ENCODE assay signal across 1 cellular context in genomic region chr1:216722841-216723240, GRCh38.
TF ChIP-seq lines count a peak whose summit lies in the region.

No MANE protein-coding gene starts in this region.

TF ChIP-seq in GM23338, 12 proteins besides CTCF, POLR2A, EP300 and RAD21 (continued from another document):
- TF ChIP-seq POLR2AphosphoS5 (IDR thresholded peaks at IDR 0.05; ENCODE audit: low read depth): no peak
- TF ChIP-seq, protein P1, sequence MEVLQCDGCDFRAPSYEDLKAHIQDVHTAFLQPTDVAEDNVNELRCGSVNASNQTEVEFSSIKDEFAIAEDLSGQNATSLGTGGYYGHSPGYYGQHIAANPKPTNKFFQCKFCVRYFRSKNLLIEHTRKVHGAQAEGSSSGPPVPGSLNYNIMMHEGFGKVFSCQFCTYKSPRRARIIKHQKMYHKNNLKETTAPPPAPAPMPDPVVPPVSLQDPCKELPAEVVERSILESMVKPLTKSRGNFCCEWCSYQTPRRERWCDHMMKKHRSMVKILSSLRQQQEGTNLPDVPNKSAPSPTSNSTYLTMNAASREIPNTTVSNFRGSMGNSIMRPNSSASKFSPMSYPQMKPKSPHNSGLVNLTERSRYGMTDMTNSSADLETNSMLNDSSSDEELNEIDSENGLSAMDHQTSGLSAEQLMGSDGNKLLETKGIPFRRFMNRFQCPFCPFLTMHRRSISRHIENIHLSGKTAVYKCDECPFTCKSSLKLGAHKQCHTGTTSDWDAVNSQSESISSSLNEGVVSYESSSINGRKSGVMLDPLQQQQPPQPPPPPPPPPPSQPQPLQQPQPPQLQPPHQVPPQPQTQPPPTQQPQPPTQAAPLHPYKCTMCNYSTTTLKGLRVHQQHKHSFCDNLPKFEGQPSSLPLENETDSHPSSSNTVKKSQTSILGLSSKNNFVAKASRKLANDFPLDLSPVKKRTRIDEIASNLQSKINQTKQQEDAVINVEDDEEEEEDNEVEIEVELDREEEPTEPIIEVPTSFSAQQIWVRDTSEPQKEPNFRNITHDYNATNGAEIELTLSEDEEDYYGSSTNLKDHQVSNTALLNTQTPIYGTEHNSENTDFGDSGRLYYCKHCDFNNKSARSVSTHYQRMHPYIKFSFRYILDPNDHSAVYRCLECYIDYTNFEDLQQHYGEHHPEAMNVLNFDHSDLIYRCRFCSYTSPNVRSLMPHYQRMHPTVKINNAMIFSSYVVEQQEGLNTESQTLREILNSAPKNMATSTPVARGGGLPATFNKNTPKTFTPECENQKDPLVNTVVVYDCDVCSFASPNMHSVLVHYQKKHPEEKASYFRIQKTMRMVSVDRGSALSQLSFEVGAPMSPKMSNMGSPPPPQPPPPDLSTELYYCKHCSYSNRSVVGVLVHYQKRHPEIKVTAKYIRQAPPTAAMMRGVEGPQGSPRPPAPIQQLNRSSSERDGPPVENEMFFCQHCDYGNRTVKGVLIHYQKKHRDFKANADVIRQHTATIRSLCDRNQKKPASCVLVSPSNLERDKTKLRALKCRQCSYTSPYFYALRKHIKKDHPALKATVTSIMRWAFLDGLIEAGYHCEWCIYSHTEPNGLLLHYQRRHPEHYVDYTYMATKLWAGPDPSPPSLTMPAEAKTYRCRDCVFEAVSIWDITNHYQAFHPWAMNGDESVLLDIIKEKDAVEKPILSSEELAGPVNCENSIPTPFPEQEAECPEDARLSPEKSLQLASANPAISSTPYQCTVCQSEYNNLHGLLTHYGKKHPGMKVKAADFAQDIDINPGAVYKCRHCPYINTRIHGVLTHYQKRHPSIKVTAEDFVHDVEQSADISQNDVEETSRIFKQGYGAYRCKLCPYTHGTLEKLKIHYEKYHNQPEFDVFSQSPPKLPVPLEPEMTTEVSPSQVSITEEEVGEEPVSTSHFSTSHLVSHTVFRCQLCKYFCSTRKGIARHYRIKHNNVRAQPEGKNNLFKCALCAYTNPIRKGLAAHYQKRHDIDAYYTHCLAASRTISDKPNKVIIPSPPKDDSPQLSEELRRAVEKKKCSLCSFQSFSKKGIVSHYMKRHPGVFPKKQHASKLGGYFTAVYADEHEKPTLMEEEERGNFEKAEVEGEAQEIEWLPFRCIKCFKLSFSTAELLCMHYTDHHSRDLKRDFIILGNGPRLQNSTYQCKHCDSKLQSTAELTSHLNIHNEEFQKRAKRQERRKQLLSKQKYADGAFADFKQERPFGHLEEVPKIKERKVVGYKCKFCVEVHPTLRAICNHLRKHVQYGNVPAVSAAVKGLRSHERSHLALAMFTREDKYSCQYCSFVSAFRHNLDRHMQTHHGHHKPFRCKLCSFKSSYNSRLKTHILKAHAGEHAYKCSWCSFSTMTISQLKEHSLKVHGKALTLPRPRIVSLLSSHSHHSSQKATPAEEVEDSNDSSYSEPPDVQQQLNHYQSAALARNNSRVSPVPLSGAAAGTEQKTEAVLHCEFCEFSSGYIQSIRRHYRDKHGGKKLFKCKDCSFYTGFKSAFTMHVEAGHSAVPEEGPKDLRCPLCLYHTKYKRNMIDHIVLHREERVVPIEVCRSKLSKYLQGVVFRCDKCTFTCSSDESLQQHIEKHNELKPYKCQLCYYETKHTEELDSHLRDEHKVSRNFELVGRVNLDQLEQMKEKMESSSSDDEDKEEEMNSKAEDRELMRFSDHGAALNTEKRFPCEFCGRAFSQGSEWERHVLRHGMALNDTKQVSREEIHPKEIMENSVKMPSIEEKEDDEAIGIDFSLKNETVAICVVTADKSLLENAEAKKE (CRISPR knock-in tag; IDR thresholded peaks at IDR 0.05): no peak
- TF ChIP-seq JUNB (IDR thresholded peaks at IDR 0.05; ENCODE audit: unreplicated experiment): no peak
- TF ChIP-seq ZNF114 (CRISPR knock-in tag; IDR thresholded peaks at IDR 0.05): no peak
- no peak for TF ChIP-seq EZH2phosphoT487 (IDR thresholded peaks at IDR 0.05; ENCODE audit: unreplicated experiment)
- no peak for TF ChIP-seq CREB1 (CRISPR knock-in tag; IDR thresholded peaks at IDR 0.05; ENCODE audit: low read depth)
- no peak for TF ChIP-seq EZH2 (IDR thresholded peaks at IDR 0.05; ENCODE audit: low read depth, unreplicated experiment)
- TF ChIP-seq ZNF331 (CRISPR knock-in tag; IDR thresholded peaks at IDR 0.05; ENCODE audit: low read depth): no peak
- TF ChIP-seq, protein P2, sequence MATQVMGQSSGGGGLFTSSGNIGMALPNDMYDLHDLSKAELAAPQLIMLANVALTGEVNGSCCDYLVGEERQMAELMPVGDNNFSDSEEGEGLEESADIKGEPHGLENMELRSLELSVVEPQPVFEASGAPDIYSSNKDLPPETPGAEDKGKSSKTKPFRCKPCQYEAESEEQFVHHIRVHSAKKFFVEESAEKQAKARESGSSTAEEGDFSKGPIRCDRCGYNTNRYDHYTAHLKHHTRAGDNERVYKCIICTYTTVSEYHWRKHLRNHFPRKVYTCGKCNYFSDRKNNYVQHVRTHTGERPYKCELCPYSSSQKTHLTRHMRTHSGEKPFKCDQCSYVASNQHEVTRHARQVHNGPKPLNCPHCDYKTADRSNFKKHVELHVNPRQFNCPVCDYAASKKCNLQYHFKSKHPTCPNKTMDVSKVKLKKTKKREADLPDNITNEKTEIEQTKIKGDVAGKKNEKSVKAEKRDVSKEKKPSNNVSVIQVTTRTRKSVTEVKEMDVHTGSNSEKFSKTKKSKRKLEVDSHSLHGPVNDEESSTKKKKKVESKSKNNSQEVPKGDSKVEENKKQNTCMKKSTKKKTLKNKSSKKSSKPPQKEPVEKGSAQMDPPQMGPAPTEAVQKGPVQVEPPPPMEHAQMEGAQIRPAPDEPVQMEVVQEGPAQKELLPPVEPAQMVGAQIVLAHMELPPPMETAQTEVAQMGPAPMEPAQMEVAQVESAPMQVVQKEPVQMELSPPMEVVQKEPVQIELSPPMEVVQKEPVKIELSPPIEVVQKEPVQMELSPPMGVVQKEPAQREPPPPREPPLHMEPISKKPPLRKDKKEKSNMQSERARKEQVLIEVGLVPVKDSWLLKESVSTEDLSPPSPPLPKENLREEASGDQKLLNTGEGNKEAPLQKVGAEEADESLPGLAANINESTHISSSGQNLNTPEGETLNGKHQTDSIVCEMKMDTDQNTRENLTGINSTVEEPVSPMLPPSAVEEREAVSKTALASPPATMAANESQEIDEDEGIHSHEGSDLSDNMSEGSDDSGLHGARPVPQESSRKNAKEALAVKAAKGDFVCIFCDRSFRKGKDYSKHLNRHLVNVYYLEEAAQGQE (IDR thresholded peaks at IDR 0.05; ENCODE audit: unreplicated experiment): no peak
- TF ChIP-seq, protein P3, sequence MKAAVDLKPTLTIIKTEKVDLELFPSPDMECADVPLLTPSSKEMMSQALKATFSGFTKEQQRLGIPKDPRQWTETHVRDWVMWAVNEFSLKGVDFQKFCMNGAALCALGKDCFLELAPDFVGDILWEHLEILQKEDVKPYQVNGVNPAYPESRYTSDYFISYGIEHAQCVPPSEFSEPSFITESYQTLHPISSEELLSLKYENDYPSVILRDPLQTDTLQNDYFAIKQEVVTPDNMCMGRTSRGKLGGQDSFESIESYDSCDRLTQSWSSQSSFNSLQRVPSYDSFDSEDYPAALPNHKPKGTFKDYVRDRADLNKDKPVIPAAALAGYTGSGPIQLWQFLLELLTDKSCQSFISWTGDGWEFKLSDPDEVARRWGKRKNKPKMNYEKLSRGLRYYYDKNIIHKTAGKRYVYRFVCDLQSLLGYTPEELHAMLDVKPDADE (IDR thresholded peaks at IDR 0.05): no peak
- no peak for TF ChIP-seq NANOG (IDR thresholded peaks at IDR 0.05; ENCODE audit: borderline replicate concordance)
